ENCODE assay signal across 24 cellular contexts in genomic region chr19:47340477-47341208, GRCh38. TPM values are rescaled to one million over a fixed set of nuclear protein-coding genes. Genes with fewer than 3 reads are reported as not detected.
DNase-seq lines count a peak whose midpoint lies in the region; ATAC-seq, FAIRE-seq and TF ChIP-seq lines count a peak whose summit lies in the region.
"Had no signal": no experiment of that assay in that cellular context is flagged by ENCODE, and none has a peak within 500 bp of the region (broad histone marks: within the 10 kb centered on the region; RNA-seq: fewer than 3 reads in every experiment).

No MANE protein-coding gene starts in this region.

- H3K36me3 Mint-ChIP-seq in activated T-helper 2 cell treated with anti-CD3 and anti-CD28 coated beads, Interferon-gamma antibody, Interleukin-2, Interleukin-4, amounts not matched to agents 10 μg/mL and 5 μg/mL and 100 μg/mL, durations not matched to agents 14 hours and 24 hours and 36 hours (ENCODE audit: low read depth) = no peaks in the 10 kb centered on the region
- H3K36me3 Mint-ChIP-seq: CD8-positive, alpha-beta T cell had no signal

- BruUV-seq in IMR-90 (replicated peaks; lab: Mats Ljungman, UMichigan) = no TSS peak

- H4K20me1 ChIP-seq in IMR-90 (ENCODE audit: insufficient read depth, low read length) = no peaks in the 10 kb centered on the region
- no peaks in the 10 kb centered on the region for H4K20me1 ChIP-seq in H1 (replicated peaks in 1 of 2; ENCODE audit: control insufficient read depth in 1 of 2, insufficient read depth in 2 of 2, low read length in 2 of 2)
- H4K20me1 ChIP-seq: BLaER1 had no signal

- no peak for TF ChIP-seq POLR2A in IMR-90 (IDR thresholded peaks at IDR 0.05; ENCODE audit: low read depth, low read length)
- TF ChIP-seq POLR2A in H1 (IDR thresholded peaks at IDR 0.05; ENCODE audit: control extremely low read depth in 1 of 2, low read depth in 2 of 2, low read length in 2 of 2) = no peak

- no peak overlapping the region for H2AK5ac ChIP-seq in IMR-90 (ENCODE audit: low read depth, low read length)
- no peak overlapping the region for H2AK5ac ChIP-seq in H1 (ENCODE audit: low read depth, low read length)
- H2AK5ac ChIP-seq in neuronal stem cell (ENCODE audit: low read depth, low read length) = peak overlapping the region; percentile 84

- H3K4me2 ChIP-seq in IMR-90 (ENCODE audit: low read depth, low read length) = no peak overlapping the region
- no peak overlapping the region for H3K4me2 ChIP-seq in H1 (ENCODE audit: insufficient read depth in 1 of 2, low read depth in 2 of 2, low read length in 2 of 2)
- H3K4me2 ChIP-seq in neuronal stem cell (ENCODE audit: insufficient read depth, low read length, poor library complexity, severe bottlenecking) = no peak overlapping the region
- H3K4me2 ChIP-seq: BLaER1 had no signal

- H4K5ac ChIP-seq in IMR-90 (ENCODE audit: low read depth, low read length) = no peak overlapping the region
- H4K5ac ChIP-seq in H1 (ENCODE audit: insufficient read length, low read depth, low read length) = no peak overlapping the region

- no peak overlapping the region for H2AK9ac ChIP-seq in IMR-90 (replicated peaks; ENCODE audit: low read depth, low read length, poor library complexity)

- TF ChIP-seq EP300 in H1 (IDR thresholded peaks at IDR 0.05; ENCODE audit: borderline replicate concordance in 1 of 2, low read depth in 2 of 2, low read length in 2 of 2) = no peak

- H4K91ac ChIP-seq in IMR-90 (ENCODE audit: insufficient read depth, low read depth, low read length) (no peak overlapping the region), H1 (replicated peaks; ENCODE audit: insufficient read length, low read length) (no peak overlapping the region), neuronal stem cell (ENCODE audit: low read depth, low read length, poor library complexity) (no peak overlapping the region)

- no peak overlapping the region for H3K27ac ChIP-seq in IMR-90 (ENCODE audit: insufficient read depth, low read length)
- H3K27ac ChIP-seq in H1 (ENCODE audit: low read depth, low read length) = no peak overlapping the region
- no peak overlapping the region for H3K27ac ChIP-seq in neuronal stem cell (replicated peaks; ENCODE audit: low read length)
- H3K27ac ChIP-seq in aorta (ENCODE audit: low read depth in 1 of 2, low read length in 2 of 2) = no peak overlapping the region
- H3K27ac ChIP-seq: BLaER1, C4-2B, GM23248 had no signal

- intact Hi-C loops in IMR-90 (cut with micrococcal nuclease) (no loop called here), aorta (cut with DNase I) (loop anchor here in 1 of 2 donors (10.0 kb wide), 1 partner anchor 46 kb away; no protein-coding TSS in a partner anchor)
- intact Hi-C loops in activated T-helper 2 cell treated with anti-CD3 and anti-CD28 coated beads, Interferon-gamma antibody, Interleukin-2, Interleukin-4, amounts not matched to agents 10 μg/mL and 5 μg/mL and 100 μg/mL, durations not matched to agents 14 hours and 24 hours and 36 hours (cut with micrococcal nuclease) = no loop called here

- in situ Hi-C loops in IMR-90 (cut with MboI; ENCODE audit: low sequenced_read_pairs) = no loop called here

- H2BK15ac ChIP-seq in IMR-90 (ENCODE audit: low read depth, low read length) (no peak overlapping the region), H1 (ENCODE audit: low read length) (no peak overlapping the region), neuronal stem cell (ENCODE audit: low read length) (peak overlapping the region; percentile 67)

- H3K27me3 ChIP-seq in IMR-90 (ENCODE audit: control insufficient read depth, insufficient read depth, low read length) = peaks cover 5% of the 10 kb centered on the region; the same call in 1 of the 2 replicates
- H3K27me3 ChIP-seq in H1 (replicated peaks in 1 of 4; ENCODE audit: control insufficient read depth in 3 of 4, extremely low read depth in 1 of 4, insufficient read depth in 3 of 4, low read length in 3 of 4) = no peaks in the 10 kb centered on the region
- H3K27me3 ChIP-seq in neuronal stem cell (ENCODE audit: control insufficient read depth in 3 of 3, insufficient read depth in 3 of 3, low read depth in 1 of 3, low read length in 3 of 3) = no peaks in the 10 kb centered on the region
- H3K27me3 ChIP-seq in aorta (ENCODE audit: control insufficient read depth in 1 of 2, insufficient read depth in 2 of 2, low read length in 1 of 2) = no peaks in the 10 kb centered on the region
- H3K27me3 ChIP-seq: BLaER1 had no signal

- H2AFZ ChIP-seq in IMR-90 (replicated peaks; ENCODE audit: low read length, poor library complexity) (no peak overlapping the region), H1 (ENCODE audit: low read length) (no peak overlapping the region), neuronal stem cell (ENCODE audit: low read length) (no peak overlapping the region)
- H2AFZ ChIP-seq: GM23248 had no signal

- H3K4me1 Mint-ChIP-seq in activated T-helper 2 cell treated with anti-CD3 and anti-CD28 coated beads, Interferon-gamma antibody, Interleukin-2, Interleukin-4, amounts not matched to agents 10 μg/mL and 5 μg/mL and 100 μg/mL, durations not matched to agents 14 hours and 24 hours and 36 hours (ENCODE audit: low read depth) = peaks cover 7% of the 10 kb centered on the region

- H3K14ac ChIP-seq in IMR-90 (replicated peaks; ENCODE audit: low read depth, low read length) (no peak overlapping the region), H1 (ENCODE audit: insufficient read length) (no peak overlapping the region), neuronal stem cell (ENCODE audit: low read length) (peak overlapping the region; percentile 38)

- ATAC-seq in IMR-90 (ENCODE audit: low read depth) (no peak), aorta (ENCODE audit: low FRiP score) (peak; percentile 29)
- ATAC-seq: CD8-positive, alpha-beta T cell; GM12878; HCT116 had no signal

- CTCF ChIA-PET in IMR-90 (lab: Yijun Ruan, JAX) = no interaction called here
- CTCF ChIA-PET in H1 (lab: Charles Lee; ENCODE audit: partially characterized antibody) = interaction anchor here (1.0 to 4.7 kb wide), 4 partner anchors 8 to 366 kb away, joined by 3 to 19 read pairs (median 4); partner anchors contain the start of gene DHX34

- H3K27ac Mint-ChIP-seq in activated T-helper 2 cell treated with anti-CD3 and anti-CD28 coated beads, Interferon-gamma antibody, Interleukin-2, Interleukin-4, amounts not matched to agents 10 μg/mL and 5 μg/mL and 100 μg/mL, durations not matched to agents 14 hours and 24 hours and 36 hours = no peak overlapping the region
- H3K27ac Mint-ChIP-seq: B cell; CD4-positive, CD25-positive, alpha-beta regulatory T cell; CD8-positive, alpha-beta T cell; H9 had no signal

- H3K23ac ChIP-seq in IMR-90 (ENCODE audit: low read depth, low read length) = no peak overlapping the region
- H3K23ac ChIP-seq in H1 (ENCODE audit: insufficient read length) = no peak overlapping the region
- H3K23ac ChIP-seq in neuronal stem cell (ENCODE audit: low read depth, low read length, poor library complexity) = peak overlapping the region; percentile 85

- no peak overlapping the region for H2BK5ac ChIP-seq in IMR-90 (ENCODE audit: low read depth, low read length, poor library complexity, severe bottlenecking)
- no peak overlapping the region for H2BK5ac ChIP-seq in H1 (ENCODE audit: low read depth, low read length)
- no peak overlapping the region for H2BK5ac ChIP-seq in neuronal stem cell (ENCODE audit: low read length)

- H3K36me3 ChIP-seq in IMR-90 (ENCODE audit: control insufficient read depth, insufficient read depth, low read length) (no peaks in the 10 kb centered on the region), H1 (ENCODE audit: control insufficient read depth in 2 of 4, insufficient read depth in 4 of 4, low read length in 3 of 4) (no peaks in the 10 kb centered on the region), neuronal stem cell (replicated peaks in 1 of 2; ENCODE audit: control insufficient read depth in 2 of 2, insufficient read depth in 2 of 2, low read length in 2 of 2) (no peaks in the 10 kb centered on the region), aorta (ENCODE audit: control insufficient read depth in 1 of 2, insufficient read depth in 2 of 2, low read length in 1 of 2) (no peaks in the 10 kb centered on the region)
- H3K36me3 ChIP-seq: BLaER1 had no signal

- no peaks in the 10 kb centered on the region for H3K27me3 Mint-ChIP-seq in activated T-helper 2 cell treated with anti-CD3 and anti-CD28 coated beads, Interferon-gamma antibody, Interleukin-2, Interleukin-4, amounts not matched to agents 10 μg/mL and 5 μg/mL and 100 μg/mL, durations not matched to agents 14 hours and 24 hours and 36 hours (ENCODE audit: low read depth)

- no peak overlapping the region for H3K4me3 Mint-ChIP-seq in activated T-helper 2 cell treated with anti-CD3 and anti-CD28 coated beads, Interferon-gamma antibody, Interleukin-2, Interleukin-4, amounts not matched to agents 10 μg/mL and 5 μg/mL and 100 μg/mL, durations not matched to agents 14 hours and 24 hours and 36 hours (ENCODE audit: low read depth)
- H3K4me3 Mint-ChIP-seq: B cell; CD4-positive, CD25-positive, alpha-beta regulatory T cell; CD8-positive, alpha-beta T cell; H9 had no signal

- H4K8ac ChIP-seq in IMR-90 (ENCODE audit: low read depth in 2 of 2, low read length in 2 of 2) (no peak overlapping the region), H1 (ENCODE audit: extremely low read depth, insufficient read depth, low read length) (peak overlapping the region; percentile 25; the same call in 1 of the 2 replicates), neuronal stem cell (ENCODE audit: low read depth, low read length) (no peak overlapping the region)

- no peak overlapping the region for H3K18ac ChIP-seq in IMR-90 (ENCODE audit: low read depth, low read length)
- H3K18ac ChIP-seq in H1 (ENCODE audit: extremely low read depth, low read length) = no peak overlapping the region
- H3K18ac ChIP-seq in neuronal stem cell (ENCODE audit: low read length) = peak overlapping the region; percentile 64

- POLR2A ChIA-PET in IMR-90 (lab: Charles Lee; ENCODE audit: unreplicated experiment) (no interaction called here), H1 (lab: Charles Lee; ENCODE audit: partially characterized antibody) (no interaction called here)

- no peaks in the 10 kb centered on the region for H3K4me1 ChIP-seq in IMR-90 (ENCODE audit: control insufficient read depth, insufficient read depth, low read length)
- H3K4me1 ChIP-seq in H1 (replicated peaks in 1 of 4; ENCODE audit: control insufficient read depth in 3 of 4, insufficient read depth in 4 of 4, low read length in 3 of 4) = peaks cover 0 to 3% (median 0%) of the 10 kb centered on the region in 4 experiments; a peak in 1 of 7 replicates
- H3K4me1 ChIP-seq in neuronal stem cell (ENCODE audit: control insufficient read depth in 2 of 2, insufficient read depth in 1 of 2, low read depth in 1 of 2, low read length in 2 of 2) = no peaks in the 10 kb centered on the region
- H3K4me1 ChIP-seq in aorta (ENCODE audit: control insufficient read depth in 1 of 2, insufficient read depth in 2 of 2, low read length in 2 of 2) = no peaks in the 10 kb centered on the region

- H3K9me1 ChIP-seq in IMR-90 (ENCODE audit: insufficient read depth, low read length) = 0 out of 2 replicates have a peak, but pooled peaks cover 2% of the 10 kb centered on the region

- H3K9me3 Mint-ChIP-seq in activated T-helper 2 cell treated with anti-CD3 and anti-CD28 coated beads, Interferon-gamma antibody, Interleukin-2, Interleukin-4, amounts not matched to agents 10 μg/mL and 5 μg/mL and 100 μg/mL, durations not matched to agents 14 hours and 24 hours and 36 hours = no peaks in the 10 kb centered on the region
- H3K9me3 Mint-ChIP-seq: CD8-positive, alpha-beta T cell; H9 had no signal

- H3K79me1 ChIP-seq in IMR-90 (ENCODE audit: low read depth in 1 of 2, low read length in 2 of 2) = no peaks in the 10 kb centered on the region
- H3K79me1 ChIP-seq in H1 (ENCODE audit: low read depth, low read length) = no peaks in the 10 kb centered on the region
- no peaks in the 10 kb centered on the region for H3K79me1 ChIP-seq in neuronal stem cell (ENCODE audit: low read depth, low read length)

- no peak overlapping the region for H2BK120ac ChIP-seq in IMR-90 (ENCODE audit: low read depth, low read length)
- no peak overlapping the region for H2BK120ac ChIP-seq in H1 (replicated peaks; ENCODE audit: low read depth, low read length)
- H2BK120ac ChIP-seq in neuronal stem cell (ENCODE audit: low read depth, low read length) = no peak overlapping the region

- H2BK20ac ChIP-seq in IMR-90 (ENCODE audit: low read depth, low read length) = no peak overlapping the region
- H2BK20ac ChIP-seq in H1 (ENCODE audit: low read length) = no peak overlapping the region

- no peak overlapping the region for H3K9ac ChIP-seq in IMR-90 (ENCODE audit: low read depth, low read length)
- no peak overlapping the region for H3K9ac ChIP-seq in H1 (replicated peaks in 1 of 4; ENCODE audit: extremely low read depth in 1 of 4, low read depth in 3 of 4, low read length in 3 of 4)
- H3K9ac ChIP-seq in neuronal stem cell (ENCODE audit: low read depth, low read length, poor library complexity) = no peak overlapping the region
- H3K9ac ChIP-seq: BLaER1, GM23248 had no signal

- H3K23me2 ChIP-seq in H1 (ENCODE audit: low read depth, low read length) = no peaks in the 10 kb centered on the region

- TF ChIP-seq CTCF in IMR-90 (conservative IDR thresholded peaks at IDR 0.05; ENCODE audit: low read depth, low read length) (no peak), H1 (IDR thresholded peaks at IDR 0.05; ENCODE audit: control extremely low read depth in 1 of 3, insufficient read depth in 1 of 3, low read depth in 1 of 3, low read length in 3 of 3) (no peak)

- H3K56ac ChIP-seq in IMR-90 (ENCODE audit: extremely low read depth, insufficient read depth, low read length) (no peak overlapping the region), H1 (replicated peaks; ENCODE audit: insufficient read length, low read depth, low read length) (no peak overlapping the region)

- no peak overlapping the region for H3K4me3 ChIP-seq in IMR-90 (ENCODE audit: insufficient read depth, low read depth, low read length)
- no peak overlapping the region for H3K4me3 ChIP-seq in H1 (ENCODE audit: extremely low read depth in 1 of 4, insufficient read depth in 2 of 4, low read depth in 3 of 4, low read length in 4 of 4)
- H3K4me3 ChIP-seq in neuronal stem cell (ENCODE audit: low read length in 2 of 2) = no peak overlapping the region
- no peak overlapping the region for H3K4me3 ChIP-seq in aorta (ENCODE audit: low read length in 2 of 2)
- H3K4me3 ChIP-seq: BLaER1, GM12878, GM23248 had no signal

- FAIRE-seq in H1 (lab: Jason Lieb, UNC) = no peak
- FAIRE-seq: D721Med, GM12878, GM19239 had no signal

- no peak for DNase-seq in IMR-90
- DNase-seq in H1 (ENCODE audit: low read depth in 1 of 2, low spot score in 2 of 2) = no peak
- no peak for DNase-seq in neuronal stem cell (ENCODE audit: low spot score)
- DNase-seq in aorta = no peak
- no peak for DNase-seq in KG1 (lab: John Stamatoyannopoulos, UW)
- no peak for DNase-seq in activated naive CD4-positive, alpha-beta T cell (lab: John Stamatoyannopoulos, UW)
- no peak for DNase-seq in activated T-helper 2 cell treated with anti-CD3 and anti-CD28 coated beads, Interferon-gamma antibody, Interleukin-2, Interleukin-4, amounts not matched to agents 10 μg/mL and 5 μg/mL and 100 μg/mL, durations not matched to agents 14 hours and 24 hours and 36 hours (ENCODE audit: low spot score)
- DNase-seq: CD4-positive, CD25-positive, alpha-beta regulatory T cell; CD8-positive, alpha-beta T cell; DMS 273 treated with DMSO at 0.1 percent for 48 hours; DMS79; EL; GDM1; GM23248; H9 had no signal

- TF ChIP-seq RAD21 in IMR-90 (IDR thresholded peaks at IDR 0.05; ENCODE audit: low read length) = no peak
- no peak for TF ChIP-seq RAD21 in H1 (IDR thresholded peaks at IDR 0.05 in 1 of 2, conservative IDR thresholded peaks at IDR 0.05 in 1 of 2; ENCODE audit: low read depth in 2 of 2, low read length in 2 of 2)

- no peaks in the 10 kb centered on the region for H3K79me2 ChIP-seq in H1 (ENCODE audit: control insufficient read depth in 1 of 2, insufficient read depth in 2 of 2, low read length in 2 of 2)

- no peak overlapping the region for H2BK12ac ChIP-seq in H1 (ENCODE audit: low read depth, low read length)
- H2BK12ac ChIP-seq in neuronal stem cell (ENCODE audit: low read length) = peak overlapping the region; percentile 73

- H3K4ac ChIP-seq in IMR-90 (ENCODE audit: low read depth, low read length) (no peak overlapping the region), H1 (replicated peaks; ENCODE audit: insufficient read length, low read depth, low read length) (no peak overlapping the region), neuronal stem cell (ENCODE audit: low read length) (peak overlapping the region; percentile 66)

- 80% methylated on average over 10 of the region's 29 CpGs; no CpG with 5 or more reads in 1 of the 2 experiments for WGBS in IMR-90 (ENCODE audit: extremely low coverage in 2 of 2, insufficient read length in 1 of 2), 2 experiments
- WGBS in H1 (ENCODE audit: extremely low coverage in 1 of 2, insufficient coverage in 1 of 2, insufficient read length in 1 of 2, insufficient replicate concordance in 2 of 2, low coverage in 1 of 2, low lambda C conversion rate in 2 of 2, missing lambda C conversion rate in 1 of 2), 2 experiments = 94% methylated on average over 19 of the region's 29 CpGs; no CpG with 5 or more reads in 1 of the 2 experiments
- no CpG with 5 or more reads among the region's 29 CpGs for WGBS in neuronal stem cell (ENCODE audit: extremely low coverage in 2 of 2, insufficient read length in 2 of 2, insufficient replicate concordance in 1 of 2), 2 donors
- WGBS in aorta, 2 donors = 93% methylated on average over 29 of the region's 29 CpGs

- H3K9me3 ChIP-seq in IMR-90 (ENCODE audit: control insufficient read depth, insufficient read depth, low read length) (no peaks in the 10 kb centered on the region), H1 (ENCODE audit: insufficient read depth in 2 of 2, low read depth in 1 of 2, low read length in 1 of 2) (no peaks in the 10 kb centered on the region), neuronal stem cell (replicated peaks in 1 of 2; ENCODE audit: control insufficient read depth in 2 of 2, insufficient read depth in 1 of 2, low read depth in 1 of 2, low read length in 2 of 2) (no peaks in the 10 kb centered on the region), aorta (ENCODE audit: control insufficient read depth, low read length) (no peaks in the 10 kb centered on the region)
- H3K9me3 ChIP-seq: BLaER1 had no signal

- dilution Hi-C loops in IMR-90 (cut with HindIII; ENCODE audit: low sequenced_read_pairs, unreplicated experiment) = no loop called here

RNA-seq across cellular contexts. Expression of gene DHX34, which starts 8.5 kb away (rescaled TPM):
- total RNA-seq in IMR-90 (2012; rRNA removed) (4.5 and 5.6 TPM in 2 replicates), aorta (10 to 100 TPM in 1 of 2 donors, 1 to 10 TPM in 1; 8.9 to 14.6 TPM)
- polyA plus RNA-seq in IMR-90 (2012; rRNA removed) (13.7 and 14.8 TPM in 2 replicates), H1 (2011; rRNA removed) (17.5 and 27.2 TPM in 2 replicates), aorta (10 to 100 TPM in 1 of 2 donors, 1 to 10 TPM in 1; 1.5 to 10.3 TPM)
- 7.5 and 12.4 TPM in 2 replicates for polyA plus RNA-seq in IMR-90 (2012; cell fraction: cytosol; rRNA removed)
- polyA plus RNA-seq in IMR-90 (2012; cell fraction: nucleus; rRNA removed; ENCODE audit: low replicate concordance) = 40.2 and 104 TPM in 2 replicates
- total RNA-seq in H1 (2021; fragmentation: NEBNext Ultra II Directional; extraction: Animal tissue kit (Norgen Biotek cat#: 25700)) = 24.1 and 24.3 TPM in 2 replicates
- 20.5 TPM for polyA plus RNA-seq in H1 (2011; cell fraction: cytosol; rRNA removed)
- 78.3 TPM for polyA plus RNA-seq in H1 (2011; cell fraction: nucleus; rRNA removed)
- polyA plus RNA-seq in H1 (2012, experiment 1 of 2) = 16.6 to 25.5 TPM (median 22.8 TPM) in 4 replicates
- 14.0 TPM for polyA plus RNA-seq in H1 (2012, experiment 2 of 2)
- polyA plus RNA-seq in H1 (2013, experiment 1 of 2) = 15.8 TPM
- 15.5 TPM for polyA plus RNA-seq in H1 (2013, experiment 2 of 2)
- polyA minus RNA-seq in H1 (2011; rRNA and poly(A)+ RNA removed) = 14.8 and 17.6 TPM in 2 replicates
- polyA minus RNA-seq in H1 (2011; cell fraction: cytosol; rRNA and poly(A)+ RNA removed) = 21.8 TPM
- polyA minus RNA-seq in H1 (2011; cell fraction: nucleus; rRNA and poly(A)+ RNA removed) = 31.7 TPM
- 8.3 TPM for polyA plus RNA-seq in neuronal stem cell (2013, experiment 1 of 2)
- polyA plus RNA-seq in neuronal stem cell (2013, experiment 2 of 2) = 8.3 TPM
- total RNA-seq in activated T-helper 2 cell treated with anti-CD3 and anti-CD28 coated beads, Interferon-gamma antibody, Interleukin-2, Interleukin-4, amounts not matched to agents 10 μg/mL and 5 μg/mL and 100 μg/mL, durations not matched to agents 14 hours and 24 hours and 36 hours = 23.2 TPM in 2 replicates

RNA-seq across cellular contexts. Expression of gene C5AR2, which starts 8.7 kb away (rescaled TPM):
- total RNA-seq in IMR-90 (2012; rRNA removed) (under 0.01 TPM in 1 of 2 replicates, not detected in the other), aorta (10 to 100 TPM in 1 of 2 donors, 1 to 10 TPM in 1; 8.0 to 13.6 TPM)
- polyA plus RNA-seq in IMR-90 (2012; rRNA removed) (not detected in 2 replicates), H1 (2011; rRNA removed) (0.06 and 0.08 TPM in 2 replicates), aorta (under 1 TPM; 0.20 to 0.38 TPM)
- 0.11 TPM in 1 of 2 replicates, not detected in the other for polyA plus RNA-seq in IMR-90 (2012; cell fraction: cytosol; rRNA removed)
- 0.03 and 0.05 TPM in 2 replicates for polyA plus RNA-seq in IMR-90 (2012; cell fraction: nucleus; rRNA removed; ENCODE audit: low replicate concordance)
- 0.15 TPM in 1 of 2 replicates, not detected in the other for total RNA-seq in H1 (2021; fragmentation: NEBNext Ultra II Directional; extraction: Animal tissue kit (Norgen Biotek cat#: 25700))
- 0.16 TPM for polyA plus RNA-seq in H1 (2011; cell fraction: cytosol; rRNA removed)
- polyA plus RNA-seq in H1 (2011; cell fraction: nucleus; rRNA removed) = 0.46 TPM
- polyA plus RNA-seq in H1 (2012, experiment 1 of 2) = 0.08 to 0.18 TPM in 2 of 4 replicates, not detected in the others
- polyA plus RNA-seq in H1 (2012, experiment 2 of 2) = not detected
- polyA plus RNA-seq in H1 (2013, experiment 1 of 2) = 0.34 TPM
- 0.28 TPM for polyA plus RNA-seq in H1 (2013, experiment 2 of 2)
- polyA minus RNA-seq in H1 (2011; rRNA and poly(A)+ RNA removed) = 0.03 and 0.12 TPM in 2 replicates
- not detected for polyA minus RNA-seq in H1 (2011; cell fraction: cytosol; rRNA and poly(A)+ RNA removed)
- polyA minus RNA-seq in H1 (2011; cell fraction: nucleus; rRNA and poly(A)+ RNA removed) = 1.3 TPM
- polyA plus RNA-seq in neuronal stem cell (2013, experiment 1 of 2) = not detected
- polyA plus RNA-seq in neuronal stem cell (2013, experiment 2 of 2) = not detected
- not detected in 2 replicates for total RNA-seq in activated T-helper 2 cell treated with anti-CD3 and anti-CD28 coated beads, Interferon-gamma antibody, Interleukin-2, Interleukin-4, amounts not matched to agents 10 μg/mL and 5 μg/mL and 100 μg/mL, durations not matched to agents 14 hours and 24 hours and 36 hours
- total RNA-seq: A172; CD8-positive, alpha-beta T cell; GM12878; H9 had no signal
- polyA plus RNA-seq: AG04450 had no signal

RNA-seq across cellular contexts. Expression of gene C5AR1, which starts 31.0 kb away (rescaled TPM):
- total RNA-seq in IMR-90 (2012; rRNA removed) (under 0.01 TPM in 1 of 2 replicates, not detected in the other), aorta (10 to 100 TPM; 38.7 to 52.7 TPM)
- polyA plus RNA-seq in IMR-90 (2012; rRNA removed) (1.0 TPM in 2 replicates), H1 (2011; rRNA removed) (0.20 and 0.33 TPM in 2 replicates), aorta (10 to 100 TPM in 1 of 2 donors, 1 to 10 TPM in 1; 7.9 to 12.5 TPM)
- 0.36 and 1.1 TPM in 2 replicates for polyA plus RNA-seq in IMR-90 (2012; cell fraction: cytosol; rRNA removed)
- 12.7 and 23.5 TPM in 2 replicates for polyA plus RNA-seq in IMR-90 (2012; cell fraction: nucleus; rRNA removed; ENCODE audit: low replicate concordance)
- total RNA-seq in H1 (2021; fragmentation: NEBNext Ultra II Directional; extraction: Animal tissue kit (Norgen Biotek cat#: 25700)) = 0.21 TPM in 1 of 2 replicates, not detected in the other
- polyA plus RNA-seq in H1 (2011; cell fraction: cytosol; rRNA removed) = 0.17 TPM
- polyA plus RNA-seq in H1 (2011; cell fraction: nucleus; rRNA removed) = 0.39 TPM
- polyA plus RNA-seq in H1 (2012, experiment 1 of 2) = 0.09 to 0.25 TPM in 2 of 4 replicates, not detected in the others
- 0.07 TPM for polyA plus RNA-seq in H1 (2012, experiment 2 of 2)
- polyA plus RNA-seq in H1 (2013, experiment 1 of 2) = 0.08 TPM
- polyA plus RNA-seq in H1 (2013, experiment 2 of 2) = 0.13 TPM
- not detected in 2 replicates for polyA minus RNA-seq in H1 (2011; rRNA and poly(A)+ RNA removed)
- polyA minus RNA-seq in H1 (2011; cell fraction: cytosol; rRNA and poly(A)+ RNA removed) = not detected
- not detected for polyA minus RNA-seq in H1 (2011; cell fraction: nucleus; rRNA and poly(A)+ RNA removed)
- polyA plus RNA-seq in neuronal stem cell (2013, experiment 1 of 2) = not detected
- polyA plus RNA-seq in neuronal stem cell (2013, experiment 2 of 2) = 0.04 TPM
- 1.1 and 1.2 TPM in 2 replicates for total RNA-seq in activated T-helper 2 cell treated with anti-CD3 and anti-CD28 coated beads, Interferon-gamma antibody, Interleukin-2, Interleukin-4, amounts not matched to agents 10 μg/mL and 5 μg/mL and 100 μg/mL, durations not matched to agents 14 hours and 24 hours and 36 hours
- total RNA-seq: A172, GM23248 had no signal

Comparison
In these comparisons a context has a peak if more than half of its experiments do, and no peak if none do; other contexts are left out.
1. RNA of gene C5AR1, which starts 31.0 kb away (total RNA-seq): 38.7 to 52.7 TPM in aorta; 1.1 to 1.2 TPM in activated T-helper 2 cell treated with anti-CD3 and anti-CD28 coated beads, Interferon-gamma antibody, Interleukin-2, Interleukin-4, amounts not matched to agents 10 μg/mL and 5 μg/mL and 100 μg/mL, durations not matched to agents 14 hours and 24 hours and 36 hours, 0.21 TPM in H1 and under 0.01 TPM in IMR-90; every median in the first group is over 10 times any median in the second.